1 cellular context compared by ENCODE assay signal in the genomic region with DNA sequence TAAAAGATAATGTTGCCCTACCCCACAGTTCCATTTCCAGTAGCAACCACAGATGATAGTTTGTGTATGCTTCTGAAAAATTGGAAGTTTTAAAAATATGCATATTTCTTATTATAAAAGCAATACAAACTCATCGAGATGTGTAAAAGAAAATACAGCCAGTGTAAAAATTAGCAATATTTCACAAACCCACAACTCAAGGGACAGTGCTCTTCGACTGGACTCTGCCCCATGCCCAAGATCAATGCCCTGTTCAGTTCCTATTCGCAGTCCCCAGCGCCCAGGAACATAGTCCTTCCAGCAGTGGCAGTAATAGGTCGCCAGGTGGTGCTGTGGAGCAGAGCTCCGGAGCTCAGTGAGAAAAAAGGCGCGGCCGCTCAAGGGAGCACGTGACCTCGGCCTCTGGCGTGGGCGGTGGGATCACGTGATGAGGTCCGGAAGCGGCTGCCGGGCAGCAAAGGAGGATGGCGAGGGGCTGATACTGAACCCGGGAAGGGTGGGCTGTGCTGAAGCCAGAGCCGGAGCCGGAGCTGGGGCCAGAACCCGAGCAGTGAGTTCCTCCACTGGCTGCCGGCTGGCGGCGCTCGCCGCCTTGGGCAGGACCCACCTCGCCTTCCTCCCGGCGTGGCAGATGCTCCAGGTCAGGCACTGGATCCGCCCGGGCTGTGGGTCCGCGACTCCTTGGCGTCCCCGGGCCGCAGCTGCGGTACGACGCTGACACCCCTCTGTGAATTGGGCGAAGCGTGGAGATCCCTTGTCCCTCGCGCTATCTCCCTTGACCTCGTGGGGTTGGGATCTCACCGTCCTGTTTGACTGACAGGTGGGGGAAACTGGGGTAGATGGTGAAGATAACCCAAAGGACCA.
TF ChIP-seq lines count a peak whose summit lies in the region.

A gene (plus strand): TSS at position 430 of the 864 bp plus-strand sequence. CDS start 11,190 bp downstream, outside the sequence.

TF ChIP-seq in HEK293, 187 proteins besides CTCF, POLR2A, EP300 and RAD21 (continued from another document and continues in another):
- TF ChIP-seq ZNF626 (tag by site-specific recombination; IDR thresholded peaks at IDR 0.05) (no peak), ZNF843 (tag by site-specific recombination; IDR thresholded peaks at IDR 0.05) (peak; percentile 71; the same call in 1 of the 2 replicates), ZSCAN30 (tag by site-specific recombination; IDR thresholded peaks at IDR 0.05) (0 out of 2 replicates have a peak, but pooled peaks have one; percentile 32), ZNF48 (tag by site-specific recombination; IDR thresholded peaks at IDR 0.05) (no peak), ZNF341 (tag by site-specific recombination; IDR thresholded peaks at IDR 0.05; ENCODE audit: low read depth) (no peak), OVOL3 (tag by site-specific recombination; IDR thresholded peaks at IDR 0.05) (no peak), ZNF785 (tag by site-specific recombination; IDR thresholded peaks at IDR 0.05) (no peak), ZNF19 (tag by site-specific recombination; IDR thresholded peaks at IDR 0.05; ENCODE audit: low read depth) (no peak), KLF16 (tag by site-specific recombination; IDR thresholded peaks at IDR 0.05) (no peak), ZNF596 (tag by site-specific recombination; IDR thresholded peaks at IDR 0.05) (no peak), PRDM1 (tag by site-specific recombination; IDR thresholded peaks at IDR 0.05) (no peak), SCRT1 (tag by site-specific recombination; IDR thresholded peaks at IDR 0.05; ENCODE audit: borderline replicate concordance) (no peak), ZNF335 (tag by site-specific recombination; conservative IDR thresholded peaks at IDR 0.05) (peak; percentile 98), ZNF747 (tag by site-specific recombination; IDR thresholded peaks at IDR 0.05) (no peak), ZNF473 (tag by site-specific recombination; IDR thresholded peaks at IDR 0.05) (no peak), ZNF585B (tag by site-specific recombination; IDR thresholded peaks at IDR 0.05) (no peak), ZNF302 (tag by site-specific recombination; IDR thresholded peaks at IDR 0.05; ENCODE audit: low read depth) (no peak), KLF7 (tag by site-specific recombination; IDR thresholded peaks at IDR 0.05; ENCODE audit: borderline replicate concordance) (peak; percentile 96), ZNF292 (tag by site-specific recombination; IDR thresholded peaks at IDR 0.05; ENCODE audit: borderline replicate concordance, low read depth) (no peak), HOXD13 (CRISPR knock-in tag; IDR thresholded peaks at IDR 0.05; ENCODE audit: borderline replicate concordance) (no peak), FEZF1 (tag by site-specific recombination; IDR thresholded peaks at IDR 0.05) (no peak)
- TF ChIP-seq, protein P1, sequence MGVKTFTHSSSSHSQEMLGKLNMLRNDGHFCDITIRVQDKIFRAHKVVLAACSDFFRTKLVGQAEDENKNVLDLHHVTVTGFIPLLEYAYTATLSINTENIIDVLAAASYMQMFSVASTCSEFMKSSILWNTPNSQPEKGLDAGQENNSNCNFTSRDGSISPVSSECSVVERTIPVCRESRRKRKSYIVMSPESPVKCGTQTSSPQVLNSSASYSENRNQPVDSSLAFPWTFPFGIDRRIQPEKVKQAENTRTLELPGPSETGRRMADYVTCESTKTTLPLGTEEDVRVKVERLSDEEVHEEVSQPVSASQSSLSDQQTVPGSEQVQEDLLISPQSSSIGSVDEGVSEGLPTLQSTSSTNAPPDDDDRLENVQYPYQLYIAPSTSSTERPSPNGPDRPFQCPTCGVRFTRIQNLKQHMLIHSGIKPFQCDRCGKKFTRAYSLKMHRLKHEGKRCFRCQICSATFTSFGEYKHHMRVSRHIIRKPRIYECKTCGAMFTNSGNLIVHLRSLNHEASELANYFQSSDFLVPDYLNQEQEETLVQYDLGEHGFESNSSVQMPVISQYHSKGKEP (tag by site-specific recombination; IDR thresholded peaks at IDR 0.05) = 0 out of 2 replicates have a peak, but pooled peaks have one; percentile 19
- TF ChIP-seq, protein P2, sequence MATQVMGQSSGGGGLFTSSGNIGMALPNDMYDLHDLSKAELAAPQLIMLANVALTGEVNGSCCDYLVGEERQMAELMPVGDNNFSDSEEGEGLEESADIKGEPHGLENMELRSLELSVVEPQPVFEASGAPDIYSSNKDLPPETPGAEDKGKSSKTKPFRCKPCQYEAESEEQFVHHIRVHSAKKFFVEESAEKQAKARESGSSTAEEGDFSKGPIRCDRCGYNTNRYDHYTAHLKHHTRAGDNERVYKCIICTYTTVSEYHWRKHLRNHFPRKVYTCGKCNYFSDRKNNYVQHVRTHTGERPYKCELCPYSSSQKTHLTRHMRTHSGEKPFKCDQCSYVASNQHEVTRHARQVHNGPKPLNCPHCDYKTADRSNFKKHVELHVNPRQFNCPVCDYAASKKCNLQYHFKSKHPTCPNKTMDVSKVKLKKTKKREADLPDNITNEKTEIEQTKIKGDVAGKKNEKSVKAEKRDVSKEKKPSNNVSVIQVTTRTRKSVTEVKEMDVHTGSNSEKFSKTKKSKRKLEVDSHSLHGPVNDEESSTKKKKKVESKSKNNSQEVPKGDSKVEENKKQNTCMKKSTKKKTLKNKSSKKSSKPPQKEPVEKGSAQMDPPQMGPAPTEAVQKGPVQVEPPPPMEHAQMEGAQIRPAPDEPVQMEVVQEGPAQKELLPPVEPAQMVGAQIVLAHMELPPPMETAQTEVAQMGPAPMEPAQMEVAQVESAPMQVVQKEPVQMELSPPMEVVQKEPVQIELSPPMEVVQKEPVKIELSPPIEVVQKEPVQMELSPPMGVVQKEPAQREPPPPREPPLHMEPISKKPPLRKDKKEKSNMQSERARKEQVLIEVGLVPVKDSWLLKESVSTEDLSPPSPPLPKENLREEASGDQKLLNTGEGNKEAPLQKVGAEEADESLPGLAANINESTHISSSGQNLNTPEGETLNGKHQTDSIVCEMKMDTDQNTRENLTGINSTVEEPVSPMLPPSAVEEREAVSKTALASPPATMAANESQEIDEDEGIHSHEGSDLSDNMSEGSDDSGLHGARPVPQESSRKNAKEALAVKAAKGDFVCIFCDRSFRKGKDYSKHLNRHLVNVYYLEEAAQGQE (tag by site-specific recombination; IDR thresholded peaks at IDR 0.05) = no peak
- TF ChIP-seq, protein P3, sequence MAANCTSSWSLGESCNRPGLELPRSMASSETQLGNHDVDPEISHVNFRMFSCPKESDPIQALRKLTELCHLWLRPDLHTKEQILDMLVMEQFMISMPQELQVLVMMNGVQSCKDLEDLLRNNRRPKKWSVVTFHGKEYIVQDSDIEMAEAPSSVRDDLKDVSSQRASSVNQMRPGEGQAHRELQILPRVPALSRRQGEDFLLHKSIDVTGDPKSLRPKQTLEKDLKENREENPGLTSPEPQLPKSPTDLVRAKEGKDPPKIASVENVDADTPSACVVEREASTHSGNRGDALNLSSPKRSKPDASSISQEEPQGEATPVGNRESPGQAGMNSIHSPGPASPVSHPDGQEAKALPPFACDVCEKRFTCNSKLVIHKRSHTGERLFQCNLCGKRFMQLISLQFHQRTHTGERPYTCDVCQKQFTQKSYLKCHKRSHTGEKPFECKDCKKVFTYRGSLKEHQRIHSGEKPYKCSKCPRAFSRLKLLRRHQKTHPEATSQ (tag by site-specific recombination; IDR thresholded peaks at IDR 0.05) = no peak
- TF ChIP-seq, protein P4, sequence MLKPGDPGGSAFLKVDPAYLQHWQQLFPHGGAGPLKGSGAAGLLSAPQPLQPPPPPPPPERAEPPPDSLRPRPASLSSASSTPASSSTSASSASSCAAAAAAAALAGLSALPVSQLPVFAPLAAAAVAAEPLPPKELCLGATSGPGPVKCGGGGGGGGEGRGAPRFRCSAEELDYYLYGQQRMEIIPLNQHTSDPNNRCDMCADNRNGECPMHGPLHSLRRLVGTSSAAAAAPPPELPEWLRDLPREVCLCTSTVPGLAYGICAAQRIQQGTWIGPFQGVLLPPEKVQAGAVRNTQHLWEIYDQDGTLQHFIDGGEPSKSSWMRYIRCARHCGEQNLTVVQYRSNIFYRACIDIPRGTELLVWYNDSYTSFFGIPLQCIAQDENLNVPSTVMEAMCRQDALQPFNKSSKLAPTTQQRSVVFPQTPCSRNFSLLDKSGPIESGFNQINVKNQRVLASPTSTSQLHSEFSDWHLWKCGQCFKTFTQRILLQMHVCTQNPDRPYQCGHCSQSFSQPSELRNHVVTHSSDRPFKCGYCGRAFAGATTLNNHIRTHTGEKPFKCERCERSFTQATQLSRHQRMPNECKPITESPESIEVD (tag by site-specific recombination; IDR thresholded peaks at IDR 0.05) = no peak
- TF ChIP-seq, protein P5, sequence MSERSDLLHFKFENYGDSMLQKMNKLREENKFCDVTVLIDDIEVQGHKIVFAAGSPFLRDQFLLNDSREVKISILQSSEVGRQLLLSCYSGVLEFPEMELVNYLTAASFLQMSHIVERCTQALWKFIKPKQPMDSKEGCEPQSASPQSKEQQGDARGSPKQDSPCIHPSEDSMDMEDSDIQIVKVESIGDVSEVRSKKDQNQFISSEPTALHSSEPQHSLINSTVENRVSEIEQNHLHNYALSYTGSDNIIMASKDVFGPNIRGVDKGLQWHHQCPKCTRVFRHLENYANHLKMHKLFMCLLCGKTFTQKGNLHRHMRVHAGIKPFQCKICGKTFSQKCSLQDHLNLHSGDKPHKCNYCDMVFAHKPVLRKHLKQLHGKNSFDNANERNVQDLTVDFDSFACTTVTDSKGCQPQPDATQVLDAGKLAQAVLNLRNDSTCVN (tag by site-specific recombination; optimal IDR thresholded peaks at IDR 0.05) = peak; percentile 40
- TF ChIP-seq, protein P6, sequence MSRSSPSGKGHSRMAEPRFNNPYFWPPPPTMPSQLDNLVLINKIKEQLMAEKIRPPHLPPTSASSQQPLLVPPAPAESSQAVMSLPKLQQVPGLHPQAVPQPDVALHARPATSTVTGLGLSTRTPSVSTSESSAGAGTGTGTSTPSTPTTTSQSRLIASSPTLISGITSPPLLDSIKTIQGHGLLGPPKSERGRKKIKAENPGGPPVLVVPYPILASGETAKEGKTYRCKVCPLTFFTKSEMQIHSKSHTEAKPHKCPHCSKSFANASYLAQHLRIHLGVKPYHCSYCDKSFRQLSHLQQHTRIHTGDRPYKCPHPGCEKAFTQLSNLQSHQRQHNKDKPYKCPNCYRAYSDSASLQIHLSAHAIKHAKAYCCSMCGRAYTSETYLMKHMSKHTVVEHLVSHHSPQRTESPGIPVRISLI (tag by site-specific recombination; IDR thresholded peaks at IDR 0.05) = peak; percentile 98
- TF ChIP-seq, protein P7, sequence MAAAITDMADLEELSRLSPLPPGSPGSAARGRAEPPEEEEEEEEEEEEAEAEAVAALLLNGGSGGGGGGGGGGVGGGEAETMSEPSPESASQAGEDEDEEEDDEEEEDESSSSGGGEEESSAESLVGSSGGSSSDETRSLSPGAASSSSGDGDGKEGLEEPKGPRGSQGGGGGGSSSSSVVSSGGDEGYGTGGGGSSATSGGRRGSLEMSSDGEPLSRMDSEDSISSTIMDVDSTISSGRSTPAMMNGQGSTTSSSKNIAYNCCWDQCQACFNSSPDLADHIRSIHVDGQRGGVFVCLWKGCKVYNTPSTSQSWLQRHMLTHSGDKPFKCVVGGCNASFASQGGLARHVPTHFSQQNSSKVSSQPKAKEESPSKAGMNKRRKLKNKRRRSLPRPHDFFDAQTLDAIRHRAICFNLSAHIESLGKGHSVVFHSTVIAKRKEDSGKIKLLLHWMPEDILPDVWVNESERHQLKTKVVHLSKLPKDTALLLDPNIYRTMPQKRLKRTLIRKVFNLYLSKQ (tag by site-specific recombination; IDR thresholded peaks at IDR 0.05; ENCODE audit: borderline replicate concordance) = no peak
- TF ChIP-seq, protein P8, sequence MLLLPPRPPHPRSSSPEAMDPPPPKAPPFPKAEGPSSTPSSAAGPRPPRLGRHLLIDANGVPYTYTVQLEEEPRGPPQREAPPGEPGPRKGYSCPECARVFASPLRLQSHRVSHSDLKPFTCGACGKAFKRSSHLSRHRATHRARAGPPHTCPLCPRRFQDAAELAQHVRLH (tag by site-specific recombination; IDR thresholded peaks at IDR 0.05) = peak; percentile 48
- TF ChIP-seq, protein P9, sequence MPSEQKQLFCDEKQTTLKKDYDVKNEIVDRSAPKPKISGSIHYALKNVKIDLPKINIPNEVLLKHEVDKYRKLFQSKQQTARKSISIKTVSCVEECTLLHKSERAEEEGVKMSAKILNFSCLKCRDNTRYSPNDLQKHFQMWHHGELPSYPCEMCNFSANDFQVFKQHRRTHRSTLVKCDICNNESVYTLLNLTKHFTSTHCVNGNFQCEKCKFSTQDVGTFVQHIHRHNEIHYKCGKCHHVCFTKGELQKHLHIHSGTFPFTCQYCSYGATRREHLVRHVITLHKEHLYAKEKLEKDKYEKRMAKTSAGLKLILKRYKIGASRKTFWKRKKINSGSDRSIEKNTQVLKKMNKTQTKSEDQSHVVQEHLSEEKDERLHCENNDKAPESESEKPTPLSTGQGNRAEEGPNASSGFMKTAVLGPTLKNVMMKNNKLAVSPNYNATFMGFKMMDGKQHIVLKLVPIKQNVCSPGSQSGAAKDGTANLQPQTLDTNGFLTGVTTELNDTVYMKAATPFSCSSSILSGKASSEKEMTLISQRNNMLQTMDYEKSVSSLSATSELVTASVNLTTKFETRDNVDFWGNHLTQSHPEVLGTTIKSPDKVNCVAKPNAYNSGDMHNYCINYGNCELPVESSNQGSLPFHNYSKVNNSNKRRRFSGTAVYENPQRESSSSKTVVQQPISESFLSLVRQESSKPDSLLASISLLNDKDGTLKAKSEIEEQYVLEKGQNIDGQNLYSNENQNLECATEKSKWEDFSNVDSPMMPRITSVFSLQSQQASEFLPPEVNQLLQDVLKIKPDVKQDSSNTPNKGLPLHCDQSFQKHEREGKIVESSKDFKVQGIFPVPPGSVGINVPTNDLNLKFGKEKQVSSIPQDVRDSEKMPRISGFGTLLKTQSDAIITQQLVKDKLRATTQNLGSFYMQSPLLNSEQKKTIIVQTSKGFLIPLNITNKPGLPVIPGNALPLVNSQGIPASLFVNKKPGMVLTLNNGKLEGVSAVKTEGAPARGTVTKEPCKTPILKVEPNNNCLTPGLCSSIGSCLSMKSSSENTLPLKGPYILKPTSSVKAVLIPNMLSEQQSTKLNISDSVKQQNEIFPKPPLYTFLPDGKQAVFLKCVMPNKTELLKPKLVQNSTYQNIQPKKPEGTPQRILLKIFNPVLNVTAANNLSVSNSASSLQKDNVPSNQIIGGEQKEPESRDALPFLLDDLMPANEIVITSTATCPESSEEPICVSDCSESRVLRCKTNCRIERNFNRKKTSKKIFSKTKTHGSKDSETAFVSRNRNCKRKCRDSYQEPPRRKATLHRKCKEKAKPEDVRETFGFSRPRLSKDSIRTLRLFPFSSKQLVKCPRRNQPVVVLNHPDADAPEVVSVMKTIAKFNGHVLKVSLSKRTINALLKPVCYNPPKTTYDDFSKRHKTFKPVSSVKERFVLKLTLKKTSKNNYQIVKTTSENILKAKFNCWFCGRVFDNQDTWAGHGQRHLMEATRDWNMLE (tag by site-specific recombination; conservative IDR thresholded peaks at IDR 0.05; ENCODE audit: low read depth) = peak; percentile 47
- TF ChIP-seq, protein P10, sequence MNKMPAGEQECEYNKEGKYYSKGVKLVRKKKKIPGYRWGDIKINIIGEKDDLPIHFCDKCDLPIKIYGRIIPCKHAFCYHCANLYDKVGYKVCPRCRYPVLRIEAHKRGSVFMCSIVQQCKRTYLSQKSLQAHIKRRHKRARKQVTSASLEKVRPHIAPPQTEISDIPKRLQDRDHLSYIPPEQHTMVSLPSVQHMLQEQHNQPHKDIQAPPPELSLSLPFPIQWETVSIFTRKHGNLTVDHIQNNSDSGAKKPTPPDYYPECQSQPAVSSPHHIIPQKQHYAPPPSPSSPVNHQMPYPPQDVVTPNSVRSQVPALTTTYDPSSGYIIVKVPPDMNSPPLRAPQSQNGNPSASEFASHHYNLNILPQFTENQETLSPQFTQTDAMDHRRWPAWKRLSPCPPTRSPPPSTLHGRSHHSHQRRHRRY (tag by site-specific recombination; IDR thresholded peaks at IDR 0.05) = no peak
